ENCODE assay signal across 9 cellular contexts in genomic region chr11:118216621-118217526, GRCh38. TPM values are rescaled to one million over a fixed set of nuclear protein-coding genes. Genes with fewer than 3 reads are reported as not detected.
DNase-seq lines count a peak whose midpoint lies in the region; ATAC-seq and TF ChIP-seq lines count a peak whose summit lies in the region.
"Had no signal": no experiment of that assay in that cellular context is flagged by ENCODE, and none has a peak within 500 bp of the region (broad histone marks: within the 10 kb centered on the region; RNA-seq: fewer than 3 reads in every experiment).

No MANE protein-coding gene starts in this region.

- no peak overlapping the region for H3K4me3 ChIP-seq in BE2C (ENCODE audit: low read depth, low read length)

- CTCF ChIA-PET in activated naive CD4-positive, alpha-beta T cell treated with anti-CD3 and anti-CD28 coated beads for 36 hours (lab: Charles Lee) = interaction anchor here (0.6 to 2.9 kb wide), 14 partner anchors 9 to 85 kb away, joined by 3 to 15 read pairs (median 5); no protein-coding TSS in a partner anchor

- H3K4me1 Mint-ChIP-seq in activated naive CD4-positive, alpha-beta T cell treated with anti-CD3 and anti-CD28 coated beads for 36 hours (ENCODE audit: low read depth) = peaks cover 94% of the 10 kb centered on the region
- peaks cover 75 to 87% of the 10 kb centered on the region in 2 donors for H3K4me1 Mint-ChIP-seq in stimulated activated naive B cell treated with anti-CD40 and anti-IgM and Interleukin-4, amounts not matched to agents 10 μg/mL and 1 μg/mL and 100 μg/mL, for 72 hours

- peaks cover 87% of the 10 kb centered on the region for H3K27me3 ChIP-seq in BE2C

- no peaks in the 10 kb centered on the region for H3K36me3 ChIP-seq in BE2C

- peak overlapping the region; percentile 100 for H3K27ac Mint-ChIP-seq in activated naive CD4-positive, alpha-beta T cell treated with anti-CD3 and anti-CD28 coated beads for 36 hours
- peak overlapping the region; percentile 98 for H3K27ac Mint-ChIP-seq in stimulated activated naive B cell treated with anti-CD40 and anti-IgM and Interleukin-4, amounts not matched to agents 10 μg/mL and 1 μg/mL and 100 μg/mL, for 72 hours

- H3K27me3 Mint-ChIP-seq in activated naive CD4-positive, alpha-beta T cell treated with anti-CD3 and anti-CD28 coated beads for 36 hours (ENCODE audit: low read depth) = no peaks in the 10 kb centered on the region
- H3K27me3 Mint-ChIP-seq in stimulated activated naive B cell treated with anti-CD40 and anti-IgM and Interleukin-4, amounts not matched to agents 10 μg/mL and 1 μg/mL and 100 μg/mL, for 72 hours = peaks cover 0 to 4% of the 10 kb centered on the region in 2 donors

- no peaks in the 10 kb centered on the region for H3K9me3 Mint-ChIP-seq in activated naive CD4-positive, alpha-beta T cell treated with anti-CD3 and anti-CD28 coated beads for 36 hours
- H3K9me3 Mint-ChIP-seq in stimulated activated naive B cell treated with anti-CD40 and anti-IgM and Interleukin-4, amounts not matched to agents 10 μg/mL and 1 μg/mL and 100 μg/mL, for 72 hours = peaks cover 4 to 5% of the 10 kb centered on the region in 2 donors

- intact Hi-C loops in activated naive CD4-positive, alpha-beta T cell treated with anti-CD3 and anti-CD28 coated beads for 36 hours (cut with micrococcal nuclease) = loop anchor here (1.0 to 5.0 kb wide), 12 partner anchors 8 to 230 kb away; partner anchors contain the start of genes CD3D, IL10RA and JAML

- TF ChIP-seq CTCF in BE2C (IDR thresholded peaks at IDR 0.05; ENCODE audit: low read depth, low read length) = no peak

- peak overlapping the region; percentile 64 for H3K4me3 Mint-ChIP-seq in activated naive CD4-positive, alpha-beta T cell treated with anti-CD3 and anti-CD28 coated beads for 36 hours
- peak overlapping the region; percentile 58 to 70 for H3K4me3 Mint-ChIP-seq in stimulated activated naive B cell treated with anti-CD40 and anti-IgM and Interleukin-4, amounts not matched to agents 10 μg/mL and 1 μg/mL and 100 μg/mL, for 72 hours

- DNase-seq in activated naive CD4-positive, alpha-beta T cell treated with anti-CD3 and anti-CD28 coated beads for 36 hours = peak; percentile 83
- DNase-seq in stimulated activated naive B cell treated with anti-CD40 and anti-IgM and Interleukin-4, amounts not matched to agents 10 μg/mL and 1 μg/mL and 100 μg/mL, for 72 hours = peak; percentile 82
- DNase-seq in NCI-H2107 (lab: John Stamatoyannopoulos, UW) (no peak), BE2C (no peak), NCI-H748 (lab: John Stamatoyannopoulos, UW; ENCODE audit: unreplicated experiment) (no peak)
- DNase-seq: NCI-H226 had no signal

- peaks cover 35% of the 10 kb centered on the region for H3K36me3 Mint-ChIP-seq in activated naive CD4-positive, alpha-beta T cell treated with anti-CD3 and anti-CD28 coated beads for 36 hours (ENCODE audit: low read depth)
- peaks cover 50 to 51% of the 10 kb centered on the region in 2 donors for H3K36me3 Mint-ChIP-seq in stimulated activated naive B cell treated with anti-CD40 and anti-IgM and Interleukin-4, amounts not matched to agents 10 μg/mL and 1 μg/mL and 100 μg/mL, for 72 hours

- ATAC-seq in GM19463 (IDR thresholded peaks at IDR 0.05; ENCODE audit: unreplicated experiment) (peak; percentile 55), HG03460 (IDR thresholded peaks at IDR 0.05; ENCODE audit: unreplicated experiment) (peak; percentile 58)
- ATAC-seq in stimulated activated naive B cell treated with anti-CD40 and anti-IgM and Interleukin-4, amounts not matched to agents 10 μg/mL and 1 μg/mL and 100 μg/mL, for 72 hours (replicated peaks) = peak; percentile 77 to 80

- H3K9me3 ChIP-seq in BE2C = no peaks in the 10 kb centered on the region

- no peaks in the 10 kb centered on the region for H3K4me1 ChIP-seq in BE2C

RNA-seq across cellular contexts. Expression of gene JAML, which starts 7.9 kb away (rescaled TPM):
- 10 to 100 TPM; 67.5 to 71.4 TPM for total RNA-seq in activated naive CD4-positive, alpha-beta T cell treated with anti-CD3 and anti-CD28 coated beads for 36 hours
- not detected for polyA plus RNA-seq in BE2C (2012; ENCODE audit: insufficient read depth, insufficient read length, low read depth)
- total RNA-seq: renal cortical epithelial cell had no signal

RNA-seq across cellular contexts. Expression of gene MPZL3, which starts 35.3 kb away (rescaled TPM):
- total RNA-seq in activated naive CD4-positive, alpha-beta T cell treated with anti-CD3 and anti-CD28 coated beads for 36 hours = 10 to 100 TPM; 29.3 to 30.5 TPM
- 1.2 TPM for polyA plus RNA-seq in BE2C (2012; ENCODE audit: insufficient read depth, insufficient read length, low read depth)

RNA-seq across cellular contexts. Expression of gene SCN2B, which starts 40.4 kb away (rescaled TPM):
- not detected for total RNA-seq in activated naive CD4-positive, alpha-beta T cell treated with anti-CD3 and anti-CD28 coated beads for 36 hours
- polyA plus RNA-seq in BE2C (2012; ENCODE audit: insufficient read depth, insufficient read length, low read depth) = 0.08 TPM

RNA-seq across cellular contexts. Expression of gene MPZL2, which starts 47.2 kb away (rescaled TPM):
- total RNA-seq in activated naive CD4-positive, alpha-beta T cell treated with anti-CD3 and anti-CD28 coated beads for 36 hours = 10 to 100 TPM; 25.3 to 28.4 TPM
- not detected for polyA plus RNA-seq in BE2C (2012; ENCODE audit: insufficient read depth, insufficient read length, low read depth)

Comparison
In these comparisons a context has a peak if more than half of its experiments do, and no peak if none do; other contexts are left out.
1. DNase-seq: peak in activated naive CD4-positive, alpha-beta T cell treated with anti-CD3 and anti-CD28 coated beads for 36 hours (single experiment) and stimulated activated naive B cell treated with anti-CD40 and anti-IgM and Interleukin-4, amounts not matched to agents 10 μg/mL and 1 μg/mL and 100 μg/mL, for 72 hours (single experiment); none in NCI-H2107 (single experiment), BE2C (single experiment) and NCI-H748 (single experiment).
2. Peak in every context shown above with its lines, with median percentiles within 50 percentile points of each other: ATAC-seq.